Comparison of ENCODE assay signal across 14 cellular contexts in genomic region chr22:25076281-25076680, GRCh38.
DNase-seq lines count a peak whose midpoint lies in the region; ATAC-seq, FAIRE-seq and TF ChIP-seq lines count a peak whose summit lies in the region.
"Had no signal": no experiment of that assay in that cellular context is flagged by ENCODE, and none has a peak within 500 bp of the region (broad histone marks: within the 10 kb centered on the region; RNA-seq: fewer than 3 reads in every experiment).

No MANE protein-coding gene starts in this region.

- POLR2A ChIA-PET in naive thymus-derived CD8-positive, alpha-beta T cell (lab: Charles Lee), result interaction anchor here (1.3 to 3.1 kb wide), 4 partner anchors 8 to 34 kb away, joined by 5 to 23 read pairs (median 12); no protein-coding TSS in a partner anchor

- H3K4me3 Mint-ChIP-seq in naive thymus-derived CD8-positive, alpha-beta T cell, result peak overlapping the region; percentile 36 to 77 (median 66)
- no peak overlapping the region for H3K4me3 Mint-ChIP-seq in type B pancreatic cell

- TF ChIP-seq CTCF in cardiac muscle cell (IDR thresholded peaks at IDR 0.05; ENCODE audit: low read depth, low read length) (no peak), type B pancreatic cell (conservative IDR thresholded peaks at IDR 0.05) (no peak)

- peaks cover 25 to 78% (median 69%) of the 10 kb centered on the region in 4 donors for H3K4me1 Mint-ChIP-seq in naive thymus-derived CD8-positive, alpha-beta T cell
- no peaks in the 10 kb centered on the region for H3K4me1 Mint-ChIP-seq in type B pancreatic cell (ENCODE audit: unreplicated experiment)

- peak; percentile 71 for FAIRE-seq in urothelium cell line (lab: Jason Lieb, UNC)
- FAIRE-seq: G401.6 had no signal

- H3K27ac Mint-ChIP-seq in naive thymus-derived CD8-positive, alpha-beta T cell, result peak overlapping the region; percentile 75 to 93 (median 90)
- no peak overlapping the region for H3K27ac Mint-ChIP-seq in type B pancreatic cell

- no peaks in the 10 kb centered on the region for H3K9me3 Mint-ChIP-seq in naive thymus-derived CD8-positive, alpha-beta T cell
- H3K9me3 Mint-ChIP-seq in type B pancreatic cell, result no peaks in the 10 kb centered on the region

- peaks cover 7% of the 10 kb centered on the region for H3K4me1 ChIP-seq in cardiac muscle cell (ENCODE audit: low read depth)
- no peaks in the 10 kb centered on the region for H3K4me1 ChIP-seq in HAP-1
- H3K4me1 ChIP-seq: left lung had no signal

- DNase-seq in cardiac muscle cell (ENCODE audit: low read depth in 1 of 2, low spot score in 1 of 2) (no peak), Right ventricle myocardium inferior (ENCODE audit: missing footprints) (no peak), urothelium cell line (ENCODE audit: low spot score) (no peak), NCI-H2171 (lab: John Stamatoyannopoulos, UW) (no peak), HAP-1 (ENCODE audit: low spot score in 2 of 2) (no peak), type B pancreatic cell (ENCODE audit: extremely low spot score, unreplicated experiment) (no peak)
- DNase-seq in activated T-cell treated with anti-CD3 and anti-CD28 coated beads, Interleukin-2, amount 50 U/mL, for 48 hours, result peak; percentile 76 to 82
- DNase-seq in naive thymus-derived CD8-positive, alpha-beta T cell, result peak in 3 of 10 donors; percentile 28 to 51 (median 39)
- DNase-seq: head of caudate nucleus, left lung, NCI-H1436, nucleus accumbens, thyroid gland had no signal

- in situ Hi-C loops in HAP-1 (cut with MboI; ENCODE audit: low sequenced_read_pairs), result no loop called here

- H3K27me3 ChIP-seq in cardiac muscle cell (no peaks in the 10 kb centered on the region), HAP-1 (ENCODE audit: low read depth) (no peaks in the 10 kb centered on the region)
- H3K27me3 ChIP-seq: left lung, thyroid gland had no signal

- no peaks in the 10 kb centered on the region for H3K36me3 Mint-ChIP-seq in naive thymus-derived CD8-positive, alpha-beta T cell
- no peaks in the 10 kb centered on the region for H3K36me3 Mint-ChIP-seq in type B pancreatic cell

- peak overlapping the region; percentile 53 for H3K27ac ChIP-seq in cardiac muscle cell
- H3K27ac ChIP-seq: left lung, thyroid gland had no signal

- intact Hi-C loops in Right ventricle myocardium inferior (cut with DNase I), result no loop called here

- no peaks in the 10 kb centered on the region for H3K9me3 ChIP-seq in cardiac muscle cell (ENCODE audit: low read depth)
- H3K9me3 ChIP-seq in HAP-1, result no peaks in the 10 kb centered on the region
- H3K9me3 ChIP-seq: left lung, thyroid gland had no signal

- no peaks in the 10 kb centered on the region for H3K27me3 Mint-ChIP-seq in naive thymus-derived CD8-positive, alpha-beta T cell
- H3K27me3 Mint-ChIP-seq in type B pancreatic cell, result no peaks in the 10 kb centered on the region

- H3K4me3 ChIP-seq in cardiac muscle cell, result no peak overlapping the region
- H3K4me3 ChIP-seq in HAP-1, result no peak overlapping the region
- H3K4me3 ChIP-seq: left lung, thyroid gland had no signal

- H3K36me3 ChIP-seq in cardiac muscle cell (no peaks in the 10 kb centered on the region), HAP-1 (replicated peaks) (no peaks in the 10 kb centered on the region)
- H3K36me3 ChIP-seq: left lung, thyroid gland had no signal

- ATAC-seq in Right ventricle myocardium inferior, result no peak
- ATAC-seq in naive thymus-derived CD8-positive, alpha-beta T cell, result peak; percentile 67 to 77
- ATAC-seq: left lung had no signal

Comparison
In these comparisons a context has a peak if more than half of its experiments do, and no peak if none do; other contexts are left out.
1. DNase-seq: peak in activated T-cell treated with anti-CD3 and anti-CD28 coated beads, Interleukin-2, amount 50 U/mL, for 48 hours (2 of 2); none in cardiac muscle cell (0 of 2), Right ventricle myocardium inferior (single experiment), urothelium cell line (single experiment), NCI-H2171 (single experiment), HAP-1 (0 of 2) and type B pancreatic cell (single experiment).